In genomic region chr9:109098221-109098959, GRCh38 we compare ENCODE assay signal across 8 cellular contexts.
A peak's percentile ranks its signal among the peaks of the same experiment; 100 is the strongest.
DNase-seq lines count a peak whose midpoint lies in the region; ATAC-seq lines count a peak whose summit lies in the region.

No MANE protein-coding gene starts in this region.

- no peaks in the 10 kb centered on the region for H3K9me3 ChIP-seq in mucosa of stomach (ENCODE audit: control insufficient read depth, low read length)

- peak overlapping the region; percentile 95 for H3K27ac Mint-ChIP-seq in activated naive CD4-positive, alpha-beta T cell treated with anti-CD3 and anti-CD28 coated beads, Interleukin-2, amount 50 U/mL, for 24 hours
- H3K27ac Mint-ChIP-seq in dendritic cell treated with granulocyte-macrophage colony-stimulating factor and Interleukin-4, amounts not matched to agents 40 ng/mL and 50 ng/mL, for 4 days = peak overlapping the region; percentile 13

- intact Hi-C loops in dendritic cell treated with granulocyte-macrophage colony-stimulating factor and Interleukin-4, amounts not matched to agents 40 ng/mL and 50 ng/mL, for 4 days (cut with micrococcal nuclease) = no loop called here

- peaks cover 56% of the 10 kb centered on the region for H3K4me1 ChIP-seq in mucosa of stomach (ENCODE audit: control insufficient read depth, insufficient read depth, low read length)

- H3K36me3 Mint-ChIP-seq in activated naive CD4-positive, alpha-beta T cell treated with anti-CD3 and anti-CD28 coated beads, Interleukin-2, amount 50 U/mL, for 24 hours = peaks cover 21% of the 10 kb centered on the region
- H3K36me3 Mint-ChIP-seq in dendritic cell treated with granulocyte-macrophage colony-stimulating factor and Interleukin-4, amounts not matched to agents 40 ng/mL and 50 ng/mL, for 4 days (ENCODE audit: low read depth) = peaks cover 42% of the 10 kb centered on the region

- H3K4me3 Mint-ChIP-seq in activated naive CD4-positive, alpha-beta T cell treated with anti-CD3 and anti-CD28 coated beads, Interleukin-2, amount 50 U/mL, for 24 hours = peak overlapping the region; percentile 70
- no peak overlapping the region for H3K4me3 Mint-ChIP-seq in dendritic cell treated with granulocyte-macrophage colony-stimulating factor and Interleukin-4, amounts not matched to agents 40 ng/mL and 50 ng/mL, for 4 days

- peaks cover 95% of the 10 kb centered on the region for H3K4me1 Mint-ChIP-seq in activated naive CD4-positive, alpha-beta T cell treated with anti-CD3 and anti-CD28 coated beads, Interleukin-2, amount 50 U/mL, for 24 hours
- H3K4me1 Mint-ChIP-seq in dendritic cell treated with granulocyte-macrophage colony-stimulating factor and Interleukin-4, amounts not matched to agents 40 ng/mL and 50 ng/mL, for 4 days (ENCODE audit: low read depth) = peaks cover 29% of the 10 kb centered on the region

- ATAC-seq in HG03139 (IDR thresholded peaks at IDR 0.05; ENCODE audit: unreplicated experiment) (no peak), HG03378 (IDR thresholded peaks at IDR 0.05; ENCODE audit: unreplicated experiment) (no peak)

- no peaks in the 10 kb centered on the region for H3K27me3 ChIP-seq in mucosa of stomach (ENCODE audit: control insufficient read depth, insufficient read depth, low read length)

- H3K36me3 ChIP-seq in mucosa of stomach (ENCODE audit: control insufficient read depth, insufficient read depth, low read length) = no peaks in the 10 kb centered on the region

- no peak for DNase-seq in activated naive CD4-positive, alpha-beta T cell treated with anti-CD3 and anti-CD28 coated beads, Interleukin-2, amount 50 U/mL, for 16 hours
- DNase-seq in NCI-H226 (peak; percentile 26), NAMALWA (ENCODE audit: low spot score) (no peak)

- no peaks in the 10 kb centered on the region for H3K27me3 Mint-ChIP-seq in activated naive CD4-positive, alpha-beta T cell treated with anti-CD3 and anti-CD28 coated beads, Interleukin-2, amount 50 U/mL, for 24 hours
- H3K27me3 Mint-ChIP-seq in dendritic cell treated with granulocyte-macrophage colony-stimulating factor and Interleukin-4, amounts not matched to agents 40 ng/mL and 50 ng/mL, for 4 days = no peaks in the 10 kb centered on the region

- H3K9me3 Mint-ChIP-seq in activated naive CD4-positive, alpha-beta T cell treated with anti-CD3 and anti-CD28 coated beads, Interleukin-2, amount 50 U/mL, for 24 hours = peaks cover 8% of the 10 kb centered on the region
- peaks cover 9% of the 10 kb centered on the region for H3K9me3 Mint-ChIP-seq in dendritic cell treated with granulocyte-macrophage colony-stimulating factor and Interleukin-4, amounts not matched to agents 40 ng/mL and 50 ng/mL, for 4 days

- H3K4me3 ChIP-seq in mucosa of stomach (ENCODE audit: low read length) = no peak overlapping the region

- H3K9ac ChIP-seq in mucosa of stomach (ENCODE audit: low read length) = peak overlapping the region; percentile 0
